23 cellular contexts compared by ENCODE assay signal in genomic region chr9:28518439-28518838, GRCh38.
"Had no signal": no experiment of that assay in that cellular context is flagged by ENCODE, and none has a peak within 500 bp of the region (broad histone marks: within the 10 kb centered on the region; RNA-seq: fewer than 3 reads in every experiment).

No MANE protein-coding gene starts in this region.

- H3K36me3 ChIP-seq: colonic mucosa, esophagus squamous epithelium, gastroesophageal sphincter, heart right ventricle, left lung, lower lobe of right lung had no signal

- H3K9me3 ChIP-seq: colonic mucosa, esophagus squamous epithelium, lower lobe of right lung had no signal

- H3K4me1 ChIP-seq: colonic mucosa, esophagus squamous epithelium, foreskin keratinocyte, gastroesophageal sphincter, heart right ventricle, left lung, lower lobe of right lung had no signal

- DNase-seq: colonic mucosa; cortex of kidney; effector CD8-positive, alpha-beta T cell; effector memory CD8-positive, alpha-beta T cell; endodermal cell; erythroblast; esophagus squamous epithelium; glutamatergic neuron; head of caudate nucleus; heart right ventricle; hippocampal formation; left cardiac atrium; left lung; left ventricle myocardium superior; lower lobe of right lung; mesenchymal stem cell; mucosa of descending colon; naive B cell; naive thymus-derived CD8-positive, alpha-beta T cell had no signal

- H3K4me3 ChIP-seq: colonic mucosa, esophagus squamous epithelium, gastroesophageal sphincter, heart right ventricle, left lung, lower lobe of right lung, mucosa of descending colon had no signal

- H3K27me3 ChIP-seq: colonic mucosa, esophagus squamous epithelium, foreskin keratinocyte, gastroesophageal sphincter, heart right ventricle, left lung had no signal

- H3K27ac ChIP-seq: colonic mucosa, epithelial cell of prostate, esophagus squamous epithelium, foreskin keratinocyte, gastroesophageal sphincter, heart right ventricle, left lung, lower lobe of right lung had no signal

- ATAC-seq: effector memory CD8-positive, alpha-beta T cell; esophagus mucosa; foreskin keratinocyte; gastroesophageal sphincter; heart right ventricle; left cardiac atrium; left lung; left ventricle myocardium superior; lower lobe of right lung; mucosa of descending colon; naive thymus-derived CD8-positive, alpha-beta T cell had no signal
